Comparison of ENCODE assay signal across 12 cellular contexts in the genomic region with DNA sequence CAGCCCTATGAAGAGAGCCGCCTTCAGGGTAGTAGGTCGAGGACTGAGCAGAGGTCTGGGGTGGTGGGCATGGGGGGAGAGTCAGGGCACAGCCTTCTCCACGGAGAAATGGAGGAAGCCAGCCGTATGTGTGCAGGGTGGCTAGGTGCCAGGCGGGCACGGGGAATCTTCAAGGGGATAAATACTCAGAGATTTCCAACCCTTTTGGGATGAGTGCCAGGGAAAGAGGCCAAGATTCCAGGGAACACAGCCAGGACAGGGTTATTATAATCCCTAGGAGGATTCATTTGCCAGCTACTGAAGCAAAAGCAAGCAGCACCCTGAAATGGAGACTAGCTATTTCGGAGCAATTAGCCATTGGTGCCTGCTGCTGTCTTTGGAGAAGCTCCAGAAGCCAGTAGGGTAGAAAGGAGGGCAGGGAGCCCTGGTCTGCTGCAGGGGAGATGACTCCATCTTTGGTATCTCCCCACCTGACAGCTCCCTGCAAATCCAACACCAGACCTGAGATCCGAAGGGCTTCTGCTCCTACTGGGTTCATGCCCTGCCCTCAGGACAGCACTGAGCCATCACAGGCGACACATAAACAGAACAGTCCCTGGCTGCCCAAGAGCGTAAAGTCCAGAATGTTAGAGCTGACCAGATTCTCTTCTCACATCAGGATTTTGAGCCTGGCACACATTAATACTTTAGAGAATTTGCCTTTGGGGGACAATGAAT.
DNase-seq lines count a peak whose midpoint lies in the region; ATAC-seq and TF ChIP-seq lines count a peak whose summit lies in the region.
"Had no signal": no experiment of that assay in that cellular context is flagged by ENCODE, and none has a peak within 500 bp of the region (broad histone marks: within the 10 kb centered on the region; RNA-seq: fewer than 3 reads in every experiment).

No MANE protein-coding gene starts in this region.

- no peaks in the 10 kb centered on the region for H3K79me2 ChIP-seq in PC-3 (ENCODE audit: low read length)

- peaks cover 16% of the 10 kb centered on the region for H3K4me1 Mint-ChIP-seq in HFFc6 (ENCODE audit: low read depth)

- no peak overlapping the region for H3K27ac ChIP-seq in PC-3 (ENCODE audit: low read length)
- H3K27ac ChIP-seq in sigmoid colon: peak overlapping the region in 3 of 4 donors; percentile 74 to 77 (median 75)
- no peak overlapping the region for H3K27ac ChIP-seq in gastrocnemius medialis
- H3K27ac ChIP-seq: ascending aorta, tibial nerve had no signal

- peaks cover 100% of the 10 kb centered on the region for H3K27me3 ChIP-seq in PC-3 (ENCODE audit: low read length)
- H3K27me3 ChIP-seq in sigmoid colon: no peaks in the 10 kb centered on the region
- no peaks in the 10 kb centered on the region for H3K27me3 ChIP-seq in gastrocnemius medialis
- H3K27me3 ChIP-seq: ascending aorta, tibial nerve had no signal

- H3K9ac ChIP-seq in PC-3 (ENCODE audit: low read length): no peak overlapping the region

- H3K4me3 ChIP-seq in PC-3 (ENCODE audit: low read length) (no peak overlapping the region), sigmoid colon (peak overlapping the region in 3 of 4 donors; percentile 10 to 20 (median 13)), gastrocnemius medialis (peak overlapping the region in 1 of 4 donors; percentile 22)
- H3K4me3 ChIP-seq: ascending aorta, tibial nerve had no signal

- CTCF ChIA-PET in PC-3 (lab: Charles Lee): no interaction called here

- no peaks in the 10 kb centered on the region for H3F3A ChIP-seq in PC-3 (ENCODE audit: low read length, unreplicated experiment)

- no peak overlapping the region for H3K4me2 ChIP-seq in PC-3 (ENCODE audit: low read length)

- peak; percentile 37 for DNase-seq in HFFc6
- peak; percentile 62 for DNase-seq in PC-3
- DNase-seq in globus pallidus (ENCODE audit: low spot score): peak; percentile 22
- DNase-seq in sigmoid colon: peak; percentile 87
- DNase-seq in T1000 (lab: John Stamatoyannopoulos, UW): no peak
- DNase-seq in activated CD4-positive, alpha-beta T cell treated with anti-CD3 and anti-CD28 coated beads, Interleukin-2, amount 50 U/mL, for 4 hours: no peak
- DNase-seq in gastrocnemius medialis: no peak
- DNase-seq in NCI-H146 (lab: John Stamatoyannopoulos, UW): no peak
- DNase-seq: activated CD4-positive, CD25-positive, alpha-beta regulatory T cell; stimulated activated CD4-positive, alpha-beta T cell treated with anti-CD3 and anti-CD28 coated beads, Interleukin-15, amount 100 ng/mL, for 24 hours had no signal

- intact Hi-C loops in PC-3 (cut with micrococcal nuclease) (no loop called here), sigmoid colon (cut with DNase I) (loop anchor here (1.0 kb wide), 1 partner anchor 31 kb away; no protein-coding TSS in a partner anchor), gastrocnemius medialis (cut with DNase I; ENCODE audit: low total_unique reads) (no loop called here)

- in situ Hi-C loops in gastrocnemius medialis (cut with MboI; ENCODE audit: low sequenced_read_pairs in 4 of 4): no loop called here

- H3K4me1 ChIP-seq in PC-3 (ENCODE audit: insufficient read depth, low read length): no peaks in the 10 kb centered on the region
- peaks cover 0 to 56% (median 48%) of the 10 kb centered on the region in 4 donors for H3K4me1 ChIP-seq in sigmoid colon
- no peaks in the 10 kb centered on the region for H3K4me1 ChIP-seq in gastrocnemius medialis
- H3K4me1 ChIP-seq: ascending aorta had no signal

- H3K27me3 Mint-ChIP-seq in HFFc6 (ENCODE audit: insufficient read depth): peaks cover 31% of the 10 kb centered on the region

- no peaks in the 10 kb centered on the region for H3K36me3 Mint-ChIP-seq in HFFc6 (ENCODE audit: low read depth)

- no TSS peak for BruUV-seq in PC-3 (replicated peaks; lab: Mats Ljungman, UMichigan)

- WGBS in sigmoid colon, 2 donors: 13 to 48% methylated on average over 10 of the region's 10 CpGs

- no peak overlapping the region for H3K27ac Mint-ChIP-seq in HFFc6

- no peak for ATAC-seq in PC-3
- no peak for ATAC-seq in gastrocnemius medialis

- no peaks in the 10 kb centered on the region for H4K20me1 ChIP-seq in PC-3 (ENCODE audit: low read length)

- TF ChIP-seq CTCF in HFFc6 (IDR thresholded peaks at IDR 0.05) (no peak), PC-3 (conservative IDR thresholded peaks at IDR 0.05; ENCODE audit: low read depth, low read length) (no peak), sigmoid colon (IDR thresholded peaks at IDR 0.05) (no peak), gastrocnemius medialis (IDR thresholded peaks at IDR 0.05 in 4 of 5, conservative IDR thresholded peaks at IDR 0.05 in 1 of 5) (no peak)

- TF ChIP-seq POLR2A in sigmoid colon (IDR thresholded peaks at IDR 0.05): no peak
- no peak for TF ChIP-seq POLR2A in gastrocnemius medialis (IDR thresholded peaks at IDR 0.05)

- no peak overlapping the region for H2AFZ ChIP-seq in PC-3 (ENCODE audit: low read length)

- H3K36me3 ChIP-seq in PC-3 (ENCODE audit: low read depth, low read length) (no peaks in the 10 kb centered on the region), sigmoid colon (no peaks in the 10 kb centered on the region), gastrocnemius medialis (no peaks in the 10 kb centered on the region)
- H3K36me3 ChIP-seq: ascending aorta, tibial nerve had no signal

- H3K9me3 Mint-ChIP-seq in HFFc6: no peaks in the 10 kb centered on the region

- H3K9me3 ChIP-seq in PC-3 (ENCODE audit: low read length) (no peaks in the 10 kb centered on the region), sigmoid colon (no peaks in the 10 kb centered on the region), gastrocnemius medialis (no peaks in the 10 kb centered on the region)
- H3K9me3 ChIP-seq: ascending aorta, tibial nerve had no signal

- H3K9me2 ChIP-seq in PC-3 (replicated peaks; ENCODE audit: low read length): no peaks in the 10 kb centered on the region

- peak overlapping the region; percentile 55; the same call in 1 of the 2 replicates for H3K4me3 Mint-ChIP-seq in HFFc6

- peak in 1 of 4 donors; percentile 2 for TF ChIP-seq EP300 in sigmoid colon (IDR thresholded peaks at IDR 0.05)

- POLR2A ChIA-PET in PC-3 (lab: Charles Lee; ENCODE audit: unreplicated experiment): interaction anchor here (0.5 kb wide), 1 partner anchor 9 kb away, joined by 13 read pairs; no protein-coding TSS in a partner anchor

Comparison
In these comparisons a context has a peak if more than half of its experiments do, and no peak if none do; other contexts are left out.
1. DNase-seq: peak in HFFc6 (single experiment), PC-3 (single experiment), globus pallidus (single experiment) and sigmoid colon (single experiment); none in T1000 (single experiment), activated CD4-positive, alpha-beta T cell treated with anti-CD3 and anti-CD28 coated beads, Interleukin-2, amount 50 U/mL, for 4 hours (0 of 2), gastrocnemius medialis (0 of 2) and NCI-H146 (single experiment).
2. H3K27ac ChIP-seq: peak in sigmoid colon (3 of 4); none in PC-3 (single experiment) and gastrocnemius medialis (0 of 4).